In the genomic region with DNA sequence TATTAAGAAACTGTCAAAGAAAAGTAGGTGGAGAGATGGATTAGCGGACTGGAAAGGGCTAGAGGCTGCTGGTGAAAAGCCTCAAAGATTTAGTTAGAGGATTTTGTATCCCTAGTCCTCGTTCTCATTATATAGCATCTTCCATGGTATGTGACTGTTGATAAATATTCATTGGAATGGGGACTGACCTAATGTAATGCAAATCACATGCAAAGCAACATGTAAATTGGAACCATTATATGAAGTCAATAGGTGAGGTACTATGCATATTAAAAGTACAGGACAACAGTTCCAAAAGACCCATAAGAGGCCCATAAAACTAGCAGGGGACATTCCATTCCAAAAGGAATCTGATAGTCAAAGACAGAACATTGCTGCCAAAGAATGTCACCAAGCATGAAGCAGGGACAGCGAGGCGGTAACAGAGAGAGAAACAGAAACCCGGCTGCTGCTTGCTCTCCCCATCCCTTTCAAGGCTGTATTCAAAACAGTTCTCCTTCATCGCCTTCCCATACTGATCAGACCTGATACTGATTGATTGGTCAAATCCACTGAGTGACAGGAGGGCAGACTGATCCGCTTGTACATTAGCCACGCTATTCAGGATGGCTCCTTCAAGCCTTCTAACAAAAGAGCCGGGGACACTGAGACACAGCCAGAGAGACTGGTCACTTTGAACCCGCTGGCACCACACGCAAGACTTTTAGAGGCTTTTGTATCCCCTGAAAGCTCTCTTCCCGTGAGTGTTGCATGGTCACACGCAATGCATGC, we compare ENCODE assay signal across 20 cellular contexts. TPM values are rescaled to one million over a fixed set of nuclear protein-coding genes. Genes with fewer than 3 reads are reported as not detected.
DNase-seq lines count a peak whose midpoint lies in the region; ATAC-seq and TF ChIP-seq lines count a peak whose summit lies in the region.
"Had no signal": no experiment of that assay in that cellular context is flagged by ENCODE, and none has a peak within 500 bp of the region (broad histone marks: within the 10 kb centered on the region; RNA-seq: fewer than 3 reads in every experiment).

No MANE protein-coding gene starts in this region.

- no peak overlapping the region for H3K4me3 ChIP-seq in right cardiac atrium (ENCODE audit: low read length)
- H3K4me3 ChIP-seq in body of pancreas, result no peak overlapping the region
- H3K4me3 ChIP-seq in iPS-18a (ENCODE audit: low read length), result peak overlapping the region; percentile 22
- H3K4me3 ChIP-seq: PC-9, SJSA1 had no signal

- no peaks in the 10 kb centered on the region for H3K27me3 ChIP-seq in right cardiac atrium (ENCODE audit: control insufficient read depth, insufficient read depth)
- no peaks in the 10 kb centered on the region for H3K27me3 ChIP-seq in body of pancreas
- no peaks in the 10 kb centered on the region for H3K27me3 ChIP-seq in iPS-18a (ENCODE audit: control insufficient read depth, insufficient read depth, low read length)
- H3K27me3 ChIP-seq: SJSA1 had no signal

- H3K9me3 ChIP-seq in right cardiac atrium (ENCODE audit: control insufficient read depth, low read length) (no peaks in the 10 kb centered on the region), body of pancreas (no peaks in the 10 kb centered on the region), iPS-18a (ENCODE audit: control insufficient read depth, low read depth, low read length) (no peaks in the 10 kb centered on the region)

- H3K36me3 ChIP-seq in body of pancreas (replicated peaks in 1 of 2; ENCODE audit: insufficient read depth in 1 of 2, low read depth in 2 of 2) (no peaks in the 10 kb centered on the region), iPS-18a (ENCODE audit: control insufficient read depth, low read depth, low read length) (no peaks in the 10 kb centered on the region)
- H3K36me3 ChIP-seq: SJSA1 had no signal

- no peak overlapping the region for H3K9ac ChIP-seq in iPS-18a (ENCODE audit: low read length)

- intact Hi-C loops in left ventricle myocardium superior (cut with micrococcal nuclease) (no loop called here), right cardiac atrium (cut with DNase I) (no loop called here), body of pancreas (cut with DNase I) (no loop called here)

- no peak for DNase-seq in left ventricle myocardium superior
- no peak for DNase-seq in right cardiac atrium
- no peak for DNase-seq in body of pancreas
- no peak for DNase-seq in activated CD8-positive, alpha-beta memory T cell treated with anti-CD3 and anti-CD28 coated beads, Interleukin-2, amount 50 U/mL, for 48 hours
- no peak for DNase-seq in GM19238 (ENCODE audit: insufficient read length, low spot score)
- no peak for DNase-seq in medulla oblongata (ENCODE audit: extremely low spot score)
- no peak for DNase-seq in NCI-H2081 treated with DMSO at 0.1 percent for 48 hours (lab: John Stamatoyannopoulos, UW)
- DNase-seq: 8988T; Calu3; CD4-positive, alpha-beta memory T cell; DMS53; Kasumi-1; NCI-H1930; NCI-H2171 treated with DMSO at 0.1 percent for 48 hours; NCI-H446 treated with DMSO at 0.1 percent for 48 hours; NCI-H82; PC-9 had no signal

- H3K27ac ChIP-seq in right cardiac atrium (ENCODE audit: low read length) (no peak overlapping the region), body of pancreas (peak overlapping the region in 1 of 4 donors; percentile 12), iPS-18a (ENCODE audit: low read length) (no peak overlapping the region)
- H3K27ac ChIP-seq: PC-9, SJSA1 had no signal

- no peak for TF ChIP-seq POLR2A in body of pancreas (IDR thresholded peaks at IDR 0.05)

- H3K4me1 ChIP-seq in right cardiac atrium (ENCODE audit: control insufficient read depth, insufficient read depth, low read length), result no peaks in the 10 kb centered on the region
- no peaks in the 10 kb centered on the region for H3K4me1 ChIP-seq in body of pancreas
- peaks cover 19% of the 10 kb centered on the region for H3K4me1 ChIP-seq in iPS-18a (ENCODE audit: control insufficient read depth, low read depth, low read length)
- H3K4me1 ChIP-seq: SJSA1 had no signal

- TF ChIP-seq CTCF in body of pancreas (IDR thresholded peaks at IDR 0.05), result no peak

- peak; percentile 36 for ATAC-seq in left ventricle myocardium superior
- ATAC-seq in right cardiac atrium, result no peak
- ATAC-seq in body of pancreas, result peak; percentile 42

- WGBS in right cardiac atrium, result 78% methylated on average over 13 of the region's 13 CpGs
- WGBS in body of pancreas, 2 donors, result 84 to 85% methylated on average over 13 of the region's 13 CpGs

RNA-seq across cellular contexts. Expression of a gene that starts 44.6 kb away (rescaled TPM):
- total RNA-seq in left ventricle myocardium superior (7.3 TPM), right cardiac atrium (10 to 100 TPM; 10.5 to 23.5 (median 20.6) TPM), body of pancreas (10 to 100 TPM; 35.8 to 47.5 TPM)
- polyA plus RNA-seq in right cardiac atrium, result 12.5 TPM
- total RNA-seq: CD4-positive, alpha-beta memory T cell had no signal
- polyA plus RNA-seq: CD4-positive, alpha-beta memory T cell; IgD-negative memory B cell had no signal

Comparison
In these comparisons a context has a peak if more than half of its experiments do, and no peak if none do; other contexts are left out.
1. ATAC-seq: peak in left ventricle myocardium superior (single experiment) and body of pancreas (single experiment); none in right cardiac atrium (0 of 2).